ENCODE assay signal across 11 cellular contexts in the genomic region with DNA sequence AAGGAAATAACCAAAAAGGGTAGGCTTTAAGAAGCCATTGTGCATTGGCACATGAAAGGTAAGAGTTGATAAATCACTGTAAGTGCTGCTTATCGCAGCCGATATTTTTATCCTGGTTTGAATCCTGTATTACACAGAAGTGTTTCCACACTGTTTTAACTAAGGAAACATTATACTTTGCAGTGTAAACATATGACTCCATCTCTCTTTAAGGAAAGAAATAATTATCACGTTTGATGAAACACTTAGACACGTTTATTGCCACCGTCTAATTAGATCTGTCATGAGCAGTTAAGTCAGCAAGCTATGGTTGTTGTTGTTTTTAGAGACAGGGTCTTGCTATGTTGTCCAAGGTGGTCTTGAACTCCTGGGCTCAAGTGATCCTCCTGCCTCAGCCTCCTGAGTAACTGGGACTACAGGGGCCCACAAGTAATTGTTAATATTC.
DNase-seq lines count a peak whose midpoint lies in the region; FAIRE-seq and TF ChIP-seq lines count a peak whose summit lies in the region.
"Had no signal": no experiment of that assay in that cellular context is flagged by ENCODE, and none has a peak within 500 bp of the region (broad histone marks: within the 10 kb centered on the region; RNA-seq: fewer than 3 reads in every experiment).

No MANE protein-coding gene starts in this region.

- intact Hi-C loops in Calu3 (cut with micrococcal nuclease; ENCODE audit: unreplicated experiment): no loop called here

- H3K27ac ChIP-seq in Karpas-422 (ENCODE audit: low read length) (peak overlapping the region; percentile 3; the same call in 1 of the 2 replicates), astrocyte (ENCODE audit: low read depth, low read length) (no peak overlapping the region), neutrophil (peak overlapping the region; percentile 87)

- H3K27ac Mint-ChIP-seq in Calu3 (ENCODE audit: unreplicated experiment) (no peak overlapping the region), astrocyte (ENCODE audit: unreplicated experiment) (no peak overlapping the region)

- H3K4me2 ChIP-seq in Karpas-422 (ENCODE audit: low read depth, low read length, poor library complexity, severe bottlenecking) (peak overlapping the region; percentile 96), astrocyte (ENCODE audit: low read length) (peak overlapping the region; percentile 98)

- CTCF ChIA-PET in Calu3 (lab: Charles Lee): interaction anchor here (0.5 kb wide), 1 partner anchor 420 kb away, joined by 3 read pairs; no protein-coding TSS in a partner anchor

- H2AFZ ChIP-seq in Karpas-422 (ENCODE audit: low read length): no peak overlapping the region
- no peak overlapping the region for H2AFZ ChIP-seq in astrocyte (ENCODE audit: low read depth, low read length)

- peaks cover 69% of the 10 kb centered on the region for H3K4me1 ChIP-seq in Karpas-422 (ENCODE audit: low read length)
- H3K4me1 ChIP-seq in astrocyte (ENCODE audit: insufficient read depth, low read length): peaks cover 17% of the 10 kb centered on the region
- peaks cover 72% of the 10 kb centered on the region in 2 experiments for H3K4me1 ChIP-seq in neutrophil (ENCODE audit: control insufficient read depth in 1 of 2, insufficient read depth in 1 of 2, low read depth in 1 of 2, low read length in 1 of 2)

- H3K27me3 Mint-ChIP-seq in Calu3 (ENCODE audit: unreplicated experiment) (no peaks in the 10 kb centered on the region), astrocyte (ENCODE audit: low read depth, unreplicated experiment) (no peaks in the 10 kb centered on the region)

- FAIRE-seq in astrocyte (lab: Jason Lieb, UNC): no peak

- TF ChIP-seq CTCF in Calu3 (IDR thresholded peaks at IDR 0.05; ENCODE audit: unreplicated experiment) (no peak), astrocyte (IDR thresholded peaks at IDR 0.05; ENCODE audit: insufficient read depth, low read depth, low read length) (no peak), neutrophil (IDR thresholded peaks at IDR 0.05) (no peak)

- peaks cover 61% of the 10 kb centered on the region for H3K4me1 Mint-ChIP-seq in Calu3 (ENCODE audit: low read depth, unreplicated experiment)
- H3K4me1 Mint-ChIP-seq in astrocyte (ENCODE audit: low read depth, unreplicated experiment): peaks cover 30% of the 10 kb centered on the region

- H4K20me1 ChIP-seq in Karpas-422 (ENCODE audit: insufficient read depth, low read depth, low read length) (no peaks in the 10 kb centered on the region), astrocyte (ENCODE audit: insufficient read depth, low read length) (no peaks in the 10 kb centered on the region)

- no peaks in the 10 kb centered on the region for H3K9me2 ChIP-seq in Karpas-422 (replicated peaks; ENCODE audit: insufficient read depth, low read length)

- H3K4me3 Mint-ChIP-seq in Calu3 (ENCODE audit: low read depth, unreplicated experiment) (peak overlapping the region; percentile 83), astrocyte (ENCODE audit: unreplicated experiment) (peak overlapping the region; percentile 99)

- H3K9me3 ChIP-seq in Karpas-422 (ENCODE audit: low read length) (no peaks in the 10 kb centered on the region), astrocyte (ENCODE audit: insufficient read depth, low read depth, low read length) (no peaks in the 10 kb centered on the region), neutrophil (no peaks in the 10 kb centered on the region)

- H3K36me3 ChIP-seq in Karpas-422 (ENCODE audit: insufficient read depth, low read length) (no peaks in the 10 kb centered on the region), astrocyte (ENCODE audit: insufficient read depth, low read length) (no peaks in the 10 kb centered on the region), neutrophil (no peaks in the 10 kb centered on the region), H7 (replicated peaks; ENCODE audit: control insufficient read depth, insufficient read depth, low read length) (no peaks in the 10 kb centered on the region; the same call in 1 of the 2 replicates)

- DNase-seq in Calu3 (no peak), Karpas-422 (no peak), astrocyte (ENCODE audit: low read depth) (no peak), SKM-1 treated with dmso at 0.1 percent for 144 hours (lab: John Stamatoyannopoulos, UW; ENCODE audit: unreplicated experiment) (no peak), AML-193 (lab: John Stamatoyannopoulos, UW) (no peak), NCI-H2196 treated with DMSO at 0.1 percent for 48 hours (lab: John Stamatoyannopoulos, UW; ENCODE audit: unreplicated experiment) (no peak), H7 (no peak)
- DNase-seq: activated CD4-positive, alpha-beta T cell treated with anti-CD3 and anti-CD28 coated beads for 48 hours; NCI-H510A; stimulated activated CD4-positive, alpha-beta T cell treated with anti-CD3 and anti-CD28 coated beads, Interleukin-15, amount 100 ng/mL, for 24 hours had no signal

- H3K4me3 ChIP-seq in Karpas-422 (ENCODE audit: low read length) (peak overlapping the region; percentile 89), astrocyte (ENCODE audit: insufficient read depth, low read depth, low read length) (no peak overlapping the region), neutrophil (ENCODE audit: low read depth in 1 of 2, low read length in 1 of 2) (peak overlapping the region; percentile 90 to 94), H7 (ENCODE audit: insufficient read depth, low read depth, low read length) (no peak overlapping the region)

- no TSS peak for BruUV-seq in Calu3 (replicated peaks; lab: Mats Ljungman, UMichigan)

- H3K9ac ChIP-seq in Karpas-422 (ENCODE audit: low read length): peak overlapping the region; percentile 84
- H3K9ac ChIP-seq in astrocyte (ENCODE audit: low read length): no peak overlapping the region

- H3K36me3 Mint-ChIP-seq in Calu3 (ENCODE audit: insufficient read depth, unreplicated experiment): peaks cover 25% of the 10 kb centered on the region
- peaks cover 5% of the 10 kb centered on the region for H3K36me3 Mint-ChIP-seq in astrocyte (ENCODE audit: low read depth, unreplicated experiment)

- H3K79me2 ChIP-seq in Karpas-422 (ENCODE audit: low read length) (peaks cover 15% of the 10 kb centered on the region; the same call in 1 of the 2 replicates), astrocyte (ENCODE audit: insufficient read depth, low read length) (peaks cover 15% of the 10 kb centered on the region)

- H3K27me3 ChIP-seq in Karpas-422 (ENCODE audit: low read length) (no peaks in the 10 kb centered on the region), astrocyte (ENCODE audit: insufficient read depth, low read length) (no peaks in the 10 kb centered on the region), neutrophil (no peaks in the 10 kb centered on the region), H7 (ENCODE audit: control insufficient read depth, insufficient read depth, low read length) (peaks cover 4% of the 10 kb centered on the region)

- peaks cover 4% of the 10 kb centered on the region for H3K9me3 Mint-ChIP-seq in Calu3 (ENCODE audit: low read depth, unreplicated experiment)
- H3K9me3 Mint-ChIP-seq in astrocyte (ENCODE audit: unreplicated experiment): peaks cover 6% of the 10 kb centered on the region

Comparison
In these comparisons a context has a peak if more than half of its experiments do, and no peak if none do; other contexts are left out.
1. H3K4me3 ChIP-seq: peak in Karpas-422 (single experiment) and neutrophil (2 of 2); none in astrocyte (single experiment) and H7 (single experiment).